11 cellular contexts compared by ENCODE assay signal in genomic region chr10:29849434-29849833, GRCh38.
DNase-seq lines count a peak whose midpoint lies in the region; ATAC-seq and TF ChIP-seq lines count a peak whose summit lies in the region.
"Had no signal": no experiment of that assay in that cellular context is flagged by ENCODE, and none has a peak within 500 bp of the region (broad histone marks: within the 10 kb centered on the region; RNA-seq: fewer than 3 reads in every experiment).

No MANE protein-coding gene starts in this region.

- no peak overlapping the region for H3K27ac Mint-ChIP-seq in MCF 10A (ENCODE audit: low read depth, unreplicated experiment)
- peak overlapping the region; percentile 88 for H3K27ac Mint-ChIP-seq in mesothelial cell of epicardium
- H3K27ac Mint-ChIP-seq in activated naive CD8-positive, alpha-beta T cell treated with anti-CD3 and anti-CD28 coated beads for 36 hours, result no peak overlapping the region
- H3K27ac Mint-ChIP-seq: B cell, T-helper 17 cell had no signal

- no peaks in the 10 kb centered on the region for H3K27me3 ChIP-seq in breast epithelium
- H3K27me3 ChIP-seq in colonic mucosa, result no peaks in the 10 kb centered on the region
- H3K27me3 ChIP-seq: adrenal gland had no signal

- ATAC-seq in HG03571 (IDR thresholded peaks at IDR 0.05; ENCODE audit: unreplicated experiment) (no peak), GM18868 (IDR thresholded peaks at IDR 0.05; ENCODE audit: unreplicated experiment) (no peak)
- ATAC-seq: T-helper 17 cell had no signal

- H3K27ac ChIP-seq in breast epithelium, result peak overlapping the region; percentile 25 to 57
- H3K27ac ChIP-seq in colonic mucosa, result peak overlapping the region; percentile 51

- no peaks in the 10 kb centered on the region for H3K4me1 Mint-ChIP-seq in MCF 10A (ENCODE audit: insufficient read depth, unreplicated experiment)
- peaks cover 15% of the 10 kb centered on the region for H3K4me1 Mint-ChIP-seq in mesothelial cell of epicardium
- no peaks in the 10 kb centered on the region for H3K4me1 Mint-ChIP-seq in activated naive CD8-positive, alpha-beta T cell treated with anti-CD3 and anti-CD28 coated beads for 36 hours
- H3K4me1 Mint-ChIP-seq: B cell, T-helper 17 cell had no signal

- H3K27me3 Mint-ChIP-seq in MCF 10A (ENCODE audit: insufficient read depth, unreplicated experiment), result no peaks in the 10 kb centered on the region
- no peaks in the 10 kb centered on the region for H3K27me3 Mint-ChIP-seq in mesothelial cell of epicardium (ENCODE audit: low read depth)
- H3K27me3 Mint-ChIP-seq in activated naive CD8-positive, alpha-beta T cell treated with anti-CD3 and anti-CD28 coated beads for 36 hours, result peaks cover 14% of the 10 kb centered on the region
- H3K27me3 Mint-ChIP-seq: B cell had no signal

- H3K4me3 Mint-ChIP-seq in MCF 10A (ENCODE audit: unreplicated experiment), result no peak overlapping the region
- H3K4me3 Mint-ChIP-seq in mesothelial cell of epicardium, result peak overlapping the region; percentile 24
- H3K4me3 Mint-ChIP-seq in activated naive CD8-positive, alpha-beta T cell treated with anti-CD3 and anti-CD28 coated beads for 36 hours, result no peak overlapping the region
- H3K4me3 Mint-ChIP-seq: B cell, T-helper 17 cell had no signal

- no peak for TF ChIP-seq CTCF in breast epithelium (IDR thresholded peaks at IDR 0.05)
- no peak for TF ChIP-seq CTCF in MCF 10A (IDR thresholded peaks at IDR 0.05; ENCODE audit: unreplicated experiment)
- no peak for TF ChIP-seq CTCF in colonic mucosa (IDR thresholded peaks at IDR 0.05)
- TF ChIP-seq CTCF in mesothelial cell of epicardium (IDR thresholded peaks at IDR 0.05; ENCODE audit: unreplicated experiment), result no peak

- H3K36me3 Mint-ChIP-seq in MCF 10A (ENCODE audit: insufficient read depth, unreplicated experiment) (peaks cover 4% of the 10 kb centered on the region), mesothelial cell of epicardium (peaks cover 6% of the 10 kb centered on the region)
- no peaks in the 10 kb centered on the region for H3K36me3 Mint-ChIP-seq in activated naive CD8-positive, alpha-beta T cell treated with anti-CD3 and anti-CD28 coated beads for 36 hours

- H3K9ac ChIP-seq in colonic mucosa (ENCODE audit: low read depth in 2 of 2, low read length in 2 of 2), result no peak overlapping the region

- H3K9me3 Mint-ChIP-seq in MCF 10A (ENCODE audit: unreplicated experiment), result peaks cover 5% of the 10 kb centered on the region
- H3K9me3 Mint-ChIP-seq in mesothelial cell of epicardium, result peaks cover 14% of the 10 kb centered on the region
- peaks cover 1% of the 10 kb centered on the region for H3K9me3 Mint-ChIP-seq in activated naive CD8-positive, alpha-beta T cell treated with anti-CD3 and anti-CD28 coated beads for 36 hours

- BruUV-seq in MCF 10A (replicated peaks; lab: Mats Ljungman, UMichigan), result no TSS peak

- H3K9me3 ChIP-seq in breast epithelium, result no peaks in the 10 kb centered on the region
- H3K9me3 ChIP-seq in colonic mucosa, result no peaks in the 10 kb centered on the region
- H3K9me3 ChIP-seq: adrenal gland had no signal

- no peaks in the 10 kb centered on the region for H3K4me1 ChIP-seq in breast epithelium
- H3K4me1 ChIP-seq in colonic mucosa, result no peaks in the 10 kb centered on the region
- H3K4me1 ChIP-seq: adrenal gland had no signal

- DNase-seq in breast epithelium (ENCODE audit: low spot score in 2 of 2) (no peak), MCF 10A (ENCODE audit: unreplicated experiment) (no peak), colonic mucosa (no peak), mesothelial cell of epicardium (ENCODE audit: low spot score in 2 of 2, unreplicated experiment in 2 of 2) (no peak), NCI-H1105 treated with DMSO at 0.1 percent for 48 hours (lab: John Stamatoyannopoulos, UW) (no peak)
- DNase-seq in activated naive CD8-positive, alpha-beta T cell treated with anti-CD3 and anti-CD28 coated beads for 36 hours, result no peak
- DNase-seq: T-helper 17 cell had no signal

- H3K36me3 ChIP-seq in breast epithelium (no peaks in the 10 kb centered on the region), colonic mucosa (no peaks in the 10 kb centered on the region)
- H3K36me3 ChIP-seq: adrenal gland had no signal

- H3K4me3 ChIP-seq in breast epithelium, result peak overlapping the region in 2 of 3 donors; percentile 7 to 27
- no peak overlapping the region for H3K4me3 ChIP-seq in colonic mucosa

- intact Hi-C loops in breast epithelium (cut with DNase I; ENCODE audit: low total_unique reads), result no loop called here
- intact Hi-C loops in MCF 10A (cut with micrococcal nuclease), result no loop called here
- intact Hi-C loops in colonic mucosa (cut with DNase I), result no loop called here

- CTCF ChIA-PET in MCF 10A (lab: Yijun Ruan, JAX), result interaction anchor here (0.7 kb wide), 1 partner anchor 100 kb away, joined by 3 read pairs; no protein-coding TSS in a partner anchor

- no peak for TF ChIP-seq POLR2A in breast epithelium (IDR thresholded peaks at IDR 0.05)

- POLR2A ChIA-PET in MCF 10A (lab: Yijun Ruan, JAX), result interaction anchor here (0.6 kb wide), 1 partner anchor 16 kb away, joined by 3 read pairs; no protein-coding TSS in a partner anchor
